22 cellular contexts compared by ENCODE assay signal in the genomic region with DNA sequence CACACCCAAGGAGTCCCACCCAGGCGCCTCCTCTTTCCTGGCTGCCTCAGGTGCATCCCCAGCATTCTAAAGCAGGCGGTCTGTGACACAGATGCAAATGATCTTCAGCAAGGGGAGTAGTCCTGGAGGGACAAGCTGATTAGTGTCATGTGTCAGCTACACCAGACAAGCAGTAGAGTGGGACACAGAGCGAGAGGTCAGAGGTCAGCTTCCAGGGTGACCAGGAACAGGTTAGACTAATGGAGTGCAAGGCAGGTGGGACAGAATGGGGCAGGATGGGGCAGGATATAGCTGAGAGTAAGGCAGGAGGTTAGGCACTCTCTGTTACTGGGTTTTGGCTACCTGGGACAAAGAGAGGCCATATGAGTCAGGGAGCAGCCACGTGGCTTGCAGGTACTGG.
"Had no signal": no experiment of that assay in that cellular context is flagged by ENCODE, and none has a peak within 500 bp of the region (broad histone marks: within the 10 kb centered on the region; RNA-seq: fewer than 3 reads in every experiment).

No MANE protein-coding gene starts in this region.

- H3K36me3 ChIP-seq: ovary, suprapubic skin, thyroid gland, uterus had no signal

- H3K4me1 ChIP-seq: suprapubic skin, uterus had no signal

- H3K4me2 ChIP-seq: hepatocyte had no signal

- H3K27ac ChIP-seq: dorsolateral prefrontal cortex, hepatocyte, ovary, suprapubic skin, thyroid gland, uterus had no signal

- H3K4me3 ChIP-seq: dorsolateral prefrontal cortex, hepatocyte, mucosa of descending colon, ovary, suprapubic skin, thyroid gland, uterus had no signal

- H3K79me2 ChIP-seq: hepatocyte had no signal

- FAIRE-seq: small intestine had no signal

- H3K4me1 Mint-ChIP-seq: neural crest cell had no signal

- H2AFZ ChIP-seq: hepatocyte had no signal

- H3K4me3 Mint-ChIP-seq: naive thymus-derived CD8-positive, alpha-beta T cell; neural crest cell; type B pancreatic cell had no signal

- DNase-seq: cortex of kidney; dorsolateral prefrontal cortex; effector CD8-positive, alpha-beta T cell; foreskin melanocyte; head of caudate nucleus; mammary epithelial cell; mucosa of descending colon; naive thymus-derived CD8-positive, alpha-beta T cell; nucleus accumbens; ovary; right cardiac atrium; small intestine; stimulated activated CD4-positive, alpha-beta T cell treated with anti-CD3 and anti-CD28 coated beads, Interleukin-12 subunit alpha, Interleukin-12 subunit beta, amount 100 ng/mL, for 4 hours; stimulated activated CD4-positive, alpha-beta T cell treated with anti-CD3 and anti-CD28 coated beads, Interleukin-2, amount 100 ng/mL, for 48 hours; stimulated activated naive CD8-positive, alpha-beta T cell treated with anti-CD3 and anti-CD28 coated beads, Interleukin-15, Interleukin-2, amounts not matched to agents 100 U/mL and 50 U/mL, for 24 hours; uterus had no signal

- H3K36me3 Mint-ChIP-seq: naive thymus-derived CD8-positive, alpha-beta T cell; type B pancreatic cell had no signal

- H3K9me3 ChIP-seq: mucosa of descending colon, ovary, suprapubic skin, thyroid gland, uterus had no signal

- H3K27ac Mint-ChIP-seq: type B pancreatic cell had no signal

- H3K9me3 Mint-ChIP-seq: naive thymus-derived CD8-positive, alpha-beta T cell; neural crest cell had no signal

- ATAC-seq: left lobe of liver; mucosa of descending colon; naive thymus-derived CD8-positive, alpha-beta T cell; right cardiac atrium; stimulated activated naive CD8-positive, alpha-beta T cell treated with anti-CD3 and anti-CD28 coated beads, Interleukin-15, Interleukin-2, amounts not matched to agents 100 U/mL and 50 U/mL, for 24 hours had no signal

- H3K27me3 ChIP-seq: hepatocyte, ovary, thyroid gland, uterus had no signal
